Comparison of ENCODE assay signal across 8 cellular contexts in the genomic region with DNA sequence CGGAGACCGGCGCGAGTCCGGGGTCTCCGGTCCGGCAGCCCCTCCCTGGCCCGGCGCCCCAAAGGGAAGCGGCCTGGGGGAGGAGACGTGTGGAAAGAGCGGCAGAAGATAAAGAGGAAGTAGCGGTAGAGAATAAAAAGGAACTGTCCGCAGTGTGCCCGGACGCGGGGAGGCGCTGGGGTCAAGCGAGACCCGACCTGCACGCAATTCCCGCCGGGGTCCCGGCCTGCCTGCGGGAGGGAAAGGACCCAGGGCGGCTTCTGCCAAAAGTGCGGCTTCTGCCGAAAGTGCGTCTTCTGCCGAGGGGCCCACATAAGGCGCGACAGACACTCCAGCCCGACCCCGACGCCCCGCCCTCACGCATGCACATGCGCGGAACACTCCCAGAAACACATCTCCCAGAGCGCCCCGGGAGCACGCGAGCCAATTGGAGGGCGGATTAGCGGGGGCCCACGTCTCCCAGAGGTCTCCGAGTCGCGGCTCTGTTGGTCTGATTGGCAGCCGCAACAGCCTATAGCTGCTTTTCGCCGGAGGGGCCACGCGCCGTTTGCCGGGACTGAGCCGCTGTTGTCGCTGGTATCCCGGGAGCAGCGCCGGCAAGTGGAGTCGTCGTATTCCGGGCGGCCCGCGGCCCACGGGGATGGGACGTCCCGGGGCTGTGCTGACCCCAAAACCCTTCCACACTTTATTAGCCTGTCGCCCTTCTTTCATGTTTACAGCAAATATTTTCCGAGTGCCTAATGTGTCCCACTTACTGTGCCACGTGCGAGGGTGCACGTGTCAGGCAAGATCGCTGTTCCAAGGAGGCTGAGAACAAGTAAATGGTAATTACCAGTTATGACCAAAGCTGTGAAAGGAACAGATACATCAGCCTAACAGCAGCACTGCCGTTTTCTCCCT. TPM values are rescaled to one million over a fixed set of nuclear protein-coding genes. Genes with fewer than 3 reads are reported as not detected.
DNase-seq lines count a peak whose midpoint lies in the region; ATAC-seq and TF ChIP-seq lines count a peak whose summit lies in the region.

No MANE protein-coding gene starts in this region.

- intact Hi-C loops in adrenal gland (cut with DNase I), result loop anchor here in 1 of 2 donors (10.0 kb wide), 1 partner anchor 230 kb away; the partner anchor contains the start of gene C16orf90
- intact Hi-C loops in left cardiac atrium (cut with DNase I), result loop anchor here in 1 of 2 donors (5.0 kb wide), 1 partner anchor 233 kb away; the partner anchor contains the start of gene C16orf90

- H3K36me3 ChIP-seq in adrenal gland (replicated peaks in 1 of 2) (no peaks in the 10 kb centered on the region), urinary bladder (ENCODE audit: insufficient read depth) (peaks cover 3% of the 10 kb centered on the region)

- no peaks in the 10 kb centered on the region for H3K27me3 ChIP-seq in adrenal gland

- peaks cover 27% of the 10 kb centered on the region for H3K27me3 Mint-ChIP-seq in progenitor cell of endocrine pancreas

- H3K27ac ChIP-seq in adrenal gland, result peak overlapping the region; percentile 94 to 98 (median 95)
- H3K27ac ChIP-seq in urinary bladder (ENCODE audit: low read depth), result peak overlapping the region; percentile 99

- peak overlapping the region; percentile 62 for H3K4me3 Mint-ChIP-seq in progenitor cell of endocrine pancreas (ENCODE audit: low read depth)

- H3K4me3 ChIP-seq in adrenal gland, result peak overlapping the region; percentile 42 to 83 (median 76)
- H3K4me3 ChIP-seq in urinary bladder (ENCODE audit: low read depth, low read length), result peak overlapping the region; percentile 81

- peaks cover 0 to 22% of the 10 kb centered on the region in 2 donors for H3K4me1 ChIP-seq in adrenal gland (replicated peaks in 1 of 2)
- peaks cover 2% of the 10 kb centered on the region for H3K4me1 ChIP-seq in urinary bladder (ENCODE audit: insufficient read depth)

- DNase-seq in NCI-H1417 treated with DMSO at 0.1 percent for 48 hours (lab: John Stamatoyannopoulos, UW) (peak; percentile 81), SW480 (ENCODE audit: low spot score) (peak; percentile 98), adrenal gland (peak; percentile 98 to 99 (median 98)), left cardiac atrium (peak; percentile 98), progenitor cell of endocrine pancreas (ENCODE audit: low spot score, unreplicated experiment) (peak; percentile 90)

- H3K4me1 Mint-ChIP-seq in progenitor cell of endocrine pancreas (ENCODE audit: low read depth), result no peaks in the 10 kb centered on the region

- H3K9me3 ChIP-seq in adrenal gland (replicated peaks in 1 of 3), result no peaks in the 10 kb centered on the region

- peak in 1 of 2 donors; percentile 84 for TF ChIP-seq POLR2A in adrenal gland (IDR thresholded peaks at IDR 0.05)

- H3K9me3 Mint-ChIP-seq in progenitor cell of endocrine pancreas (ENCODE audit: low read depth), result no peaks in the 10 kb centered on the region

- H3K27ac Mint-ChIP-seq in progenitor cell of endocrine pancreas, result peak overlapping the region; percentile 41

- H3K36me3 Mint-ChIP-seq in progenitor cell of endocrine pancreas (ENCODE audit: insufficient read depth), result no peaks in the 10 kb centered on the region

- peak; percentile 89 for ATAC-seq in HG02798 (IDR thresholded peaks at IDR 0.05; ENCODE audit: poor library complexity, unreplicated experiment)
- peak; percentile 97 to 98 for ATAC-seq in left cardiac atrium

- TF ChIP-seq CTCF in GM12874 (IDR thresholded peaks at IDR 0.05; ENCODE audit: insufficient read depth, low read depth, low read length) (peak; percentile 47), adrenal gland (IDR thresholded peaks at IDR 0.05) (peak in 3 of 6 experiments; percentile 21 to 40 (median 25)), progenitor cell of endocrine pancreas (IDR thresholded peaks at IDR 0.05; ENCODE audit: unreplicated experiment) (peak; percentile 42)

- WGBS in adrenal gland, 4 donors, result 1 to 2% (median 1%) methylated on average over 38 to 77 of the region's 77 CpGs
- under 1% methylated on average over 77 of the region's 77 CpGs for WGBS in urinary bladder

RNA-seq across cellular contexts. Expression of gene MEFV, which starts 8.0 kb away (rescaled TPM):
- 1 to 10 TPM; 2.1 to 7.8 (median 4.3) TPM for total RNA-seq in adrenal gland
- polyA plus RNA-seq in adrenal gland, result under 1 TPM; 0.40 to 0.72 (median 0.71) TPM
- 1 to 10 TPM; 1.8 to 1.9 TPM for total RNA-seq in left cardiac atrium
- total RNA-seq in progenitor cell of endocrine pancreas, result not detected in 2 replicates
- 0.58 TPM for total RNA-seq in urinary bladder
- 0.80 TPM for polyA plus RNA-seq in urinary bladder

RNA-seq across cellular contexts. Expression of gene ZNF263, which starts 18.9 kb away (rescaled TPM):
- 10 to 100 TPM; 22.5 to 84.0 (median 34.0) TPM for total RNA-seq in adrenal gland
- polyA plus RNA-seq in adrenal gland, result 10 to 100 TPM; 18.5 to 26.4 (median 21.8) TPM
- 10 to 100 TPM in 1 of 2 donors, 1 to 10 TPM in 1; 9.0 to 19.2 TPM for total RNA-seq in left cardiac atrium
- total RNA-seq in progenitor cell of endocrine pancreas, result 29.4 and 33.8 TPM in 2 replicates
- 39.7 TPM for total RNA-seq in urinary bladder
- polyA plus RNA-seq in urinary bladder, result 35.8 TPM

RNA-seq across cellular contexts. Expression of gene ZNF200, which starts 29.4 kb away (rescaled TPM):
- total RNA-seq in adrenal gland, result 10 to 100 TPM in 2 of 8 donors, 1 to 10 TPM in 6; 4.4 to 15.4 (median 8.5) TPM
- 1 to 10 TPM; 5.4 to 7.8 (median 6.2) TPM for polyA plus RNA-seq in adrenal gland
- total RNA-seq in left cardiac atrium, result 1 to 10 TPM; 5.7 to 8.8 TPM
- 11.2 and 11.9 TPM in 2 replicates for total RNA-seq in progenitor cell of endocrine pancreas
- 15.2 TPM for total RNA-seq in urinary bladder
- 5.2 TPM for polyA plus RNA-seq in urinary bladder

RNA-seq across cellular contexts. Expression of gene TIGD7, which starts 40.8 kb away (rescaled TPM):
- total RNA-seq in adrenal gland (1 to 10 TPM; 2.1 to 6.6 (median 4.1) TPM), left cardiac atrium (1 to 10 TPM; 6.3 to 9.8 TPM), progenitor cell of endocrine pancreas (5.4 and 5.8 TPM in 2 replicates), urinary bladder (18.5 TPM)
- polyA plus RNA-seq in adrenal gland (1 to 10 TPM; 3.5 to 7.0 (median 4.6) TPM), urinary bladder (9.6 TPM)

RNA-seq across cellular contexts. Expression of gene ZNF75A, which starts 40.9 kb away (rescaled TPM):
- total RNA-seq in adrenal gland, result 10 to 100 TPM in 7 of 8 donors, 1 to 10 TPM in 1; 7.9 to 30.3 (median 22.2) TPM
- 10 to 100 TPM; 24.9 to 42.0 (median 37.4) TPM for polyA plus RNA-seq in adrenal gland
- total RNA-seq in left cardiac atrium, result 10 to 100 TPM; 16.4 to 23.0 TPM
- 57.4 and 58.7 TPM in 2 replicates for total RNA-seq in progenitor cell of endocrine pancreas
- total RNA-seq in urinary bladder, result 45.4 TPM
- 16.4 TPM for polyA plus RNA-seq in urinary bladder

Comparison
In these comparisons a context has a peak if more than half of its experiments do, and no peak if none do; other contexts are left out.
1. Peak in every context shown above with its lines: DNase-seq, ATAC-seq, H3K4me3 ChIP-seq and H3K27ac ChIP-seq.